In genomic region chr7:155344618-155345433, GRCh38 we compare ENCODE assay signal across 8 cellular contexts. TPM values are rescaled to one million over a fixed set of nuclear protein-coding genes. Genes with fewer than 3 reads are reported as not detected.
DNase-seq lines count a peak whose midpoint lies in the region; ATAC-seq and TF ChIP-seq lines count a peak whose summit lies in the region.

No MANE protein-coding gene starts in this region.

- H3K4me1 ChIP-seq in SJSA1 (replicated peaks): peaks cover 8% of the 10 kb centered on the region
- H3K4me1 ChIP-seq in ovary (ENCODE audit: insufficient read depth): no peaks in the 10 kb centered on the region
- peaks cover 0 to 5% of the 10 kb centered on the region in 2 donors for H3K4me1 ChIP-seq in thyroid gland

- H3K4me1 Mint-ChIP-seq in activated naive CD4-positive, alpha-beta T cell treated with anti-CD3 and anti-CD28 coated beads for 36 hours (ENCODE audit: low read depth): peaks cover 13% of the 10 kb centered on the region

- H3K9me3 ChIP-seq in SJSA1 (replicated peaks) (no peaks in the 10 kb centered on the region), ovary (no peaks in the 10 kb centered on the region), thyroid gland (no peaks in the 10 kb centered on the region)

- H3K36me3 ChIP-seq in SJSA1: no peaks in the 10 kb centered on the region
- no peaks in the 10 kb centered on the region for H3K36me3 ChIP-seq in ovary
- no peaks in the 10 kb centered on the region for H3K36me3 ChIP-seq in thyroid gland

- peaks cover 12% of the 10 kb centered on the region for H3K27me3 Mint-ChIP-seq in activated naive CD4-positive, alpha-beta T cell treated with anti-CD3 and anti-CD28 coated beads for 36 hours (ENCODE audit: low read depth)

- H3K4me3 Mint-ChIP-seq in activated naive CD4-positive, alpha-beta T cell treated with anti-CD3 and anti-CD28 coated beads for 36 hours: peak overlapping the region; percentile 53

- no peak for TF ChIP-seq EP300 in ovary (IDR thresholded peaks at IDR 0.05)

- TF ChIP-seq CTCF in ovary (IDR thresholded peaks at IDR 0.05) (peak; percentile 80 to 93 (median 90)), thyroid gland (IDR thresholded peaks at IDR 0.05) (peak; percentile 43 to 99 (median 92))

- H3K27me3 ChIP-seq in SJSA1 (replicated peaks) (no peaks in the 10 kb centered on the region; the same call in 1 of the 2 replicates), ovary (no peaks in the 10 kb centered on the region), thyroid gland (no peaks in the 10 kb centered on the region)

- peak; percentile 85 for ATAC-seq in GM21737 (IDR thresholded peaks at IDR 0.05; ENCODE audit: unreplicated experiment)

- no peak overlapping the region for H3K27ac Mint-ChIP-seq in activated naive CD4-positive, alpha-beta T cell treated with anti-CD3 and anti-CD28 coated beads for 36 hours

- CTCF ChIA-PET in activated naive CD4-positive, alpha-beta T cell treated with anti-CD3 and anti-CD28 coated beads for 36 hours (lab: Charles Lee): interaction anchor here (0.6 to 3.9 kb wide), 34 partner anchors 11 to 423 kb away, joined by 3 to 18 read pairs (median 3); no protein-coding TSS in a partner anchor

- intact Hi-C loops in activated naive CD4-positive, alpha-beta T cell treated with anti-CD3 and anti-CD28 coated beads for 36 hours (cut with micrococcal nuclease): loop anchor here (1.0 to 10.0 kb wide), 7 partner anchors 46 to 417 kb away; partner anchors contain the start of gene HTR5A
- intact Hi-C loops in head of caudate nucleus (cut with DNase I): loop anchor here (5.0 to 10.0 kb wide), 3 partner anchors 50 to 420 kb away; partner anchors contain the start of gene INSIG1
- intact Hi-C loops in ovary (cut with DNase I): loop anchor here (2.0 to 10.0 kb wide), 5 partner anchors 150 to 418 kb away; partner anchors contain the start of gene PAXIP1 (in 1 of the 4)
- intact Hi-C loops in thyroid gland (cut with DNase I): loop anchor here (2.0 kb wide), 2 partner anchors 154 to 418 kb away; no protein-coding TSS in a partner anchor

- H3K27ac ChIP-seq in SJSA1 (no peak overlapping the region), ovary (no peak overlapping the region), thyroid gland (no peak overlapping the region)

- no peaks in the 10 kb centered on the region for H3K36me3 Mint-ChIP-seq in activated naive CD4-positive, alpha-beta T cell treated with anti-CD3 and anti-CD28 coated beads for 36 hours (ENCODE audit: low read depth)

- TF ChIP-seq POLR2A in ovary (IDR thresholded peaks at IDR 0.05) (no peak), thyroid gland (IDR thresholded peaks at IDR 0.05) (no peak)

- 2 to 7% (median 2%) methylated on average over 20 to 62 of the region's 62 CpGs for WGBS in ovary, 3 donors
- WGBS in thyroid gland, 2 donors: 9 to 10% methylated on average over 18 to 24 of the region's 62 CpGs

- H3K4me3 ChIP-seq in SJSA1: peak overlapping the region; percentile 21
- peak overlapping the region; percentile 31 for H3K4me3 ChIP-seq in ovary
- H3K4me3 ChIP-seq in thyroid gland (replicated peaks in 1 of 3): peak overlapping the region in 1 of 3 donors; percentile 23

- DNase-seq in EL (peak; percentile 67), KG1 (lab: John Stamatoyannopoulos, UW) (peak; percentile 45), SJSA1 (ENCODE audit: low read depth in 1 of 2, low spot score in 2 of 2) (peak; percentile 62 to 75), head of caudate nucleus (peak; percentile 57 to 92 (median 83)), ovary (peak; percentile 64 to 88 (median 79)), thyroid gland (peak; percentile 67 to 73)
- peak; percentile 87 for DNase-seq in activated naive CD4-positive, alpha-beta T cell treated with anti-CD3 and anti-CD28 coated beads for 36 hours

- H3K9me3 Mint-ChIP-seq in activated naive CD4-positive, alpha-beta T cell treated with anti-CD3 and anti-CD28 coated beads for 36 hours: no peaks in the 10 kb centered on the region

RNA-seq across cellular contexts. Expression of gene INSIG1, which starts 47.1 kb away (rescaled TPM):
- 36.4 and 46.6 TPM in 2 replicates for total RNA-seq in SJSA1 (2014; rRNA removed; shearing (Covaris generic))
- 10 to 100 TPM; 73.2 to 74.8 TPM for total RNA-seq in activated naive CD4-positive, alpha-beta T cell treated with anti-CD3 and anti-CD28 coated beads for 36 hours
- total RNA-seq in ovary (100 to 1,000 TPM in 1 of 7 donors, 10 to 100 TPM in 6; 15.0 to 186 (median 35.6) TPM), thyroid gland (10 to 100 TPM; 17.5 to 79.4 (median 29.8) TPM)
- 10 to 100 TPM; 18.2 to 30.5 TPM for polyA plus RNA-seq in ovary
